15 cellular contexts compared by ENCODE assay signal in the genomic region with DNA sequence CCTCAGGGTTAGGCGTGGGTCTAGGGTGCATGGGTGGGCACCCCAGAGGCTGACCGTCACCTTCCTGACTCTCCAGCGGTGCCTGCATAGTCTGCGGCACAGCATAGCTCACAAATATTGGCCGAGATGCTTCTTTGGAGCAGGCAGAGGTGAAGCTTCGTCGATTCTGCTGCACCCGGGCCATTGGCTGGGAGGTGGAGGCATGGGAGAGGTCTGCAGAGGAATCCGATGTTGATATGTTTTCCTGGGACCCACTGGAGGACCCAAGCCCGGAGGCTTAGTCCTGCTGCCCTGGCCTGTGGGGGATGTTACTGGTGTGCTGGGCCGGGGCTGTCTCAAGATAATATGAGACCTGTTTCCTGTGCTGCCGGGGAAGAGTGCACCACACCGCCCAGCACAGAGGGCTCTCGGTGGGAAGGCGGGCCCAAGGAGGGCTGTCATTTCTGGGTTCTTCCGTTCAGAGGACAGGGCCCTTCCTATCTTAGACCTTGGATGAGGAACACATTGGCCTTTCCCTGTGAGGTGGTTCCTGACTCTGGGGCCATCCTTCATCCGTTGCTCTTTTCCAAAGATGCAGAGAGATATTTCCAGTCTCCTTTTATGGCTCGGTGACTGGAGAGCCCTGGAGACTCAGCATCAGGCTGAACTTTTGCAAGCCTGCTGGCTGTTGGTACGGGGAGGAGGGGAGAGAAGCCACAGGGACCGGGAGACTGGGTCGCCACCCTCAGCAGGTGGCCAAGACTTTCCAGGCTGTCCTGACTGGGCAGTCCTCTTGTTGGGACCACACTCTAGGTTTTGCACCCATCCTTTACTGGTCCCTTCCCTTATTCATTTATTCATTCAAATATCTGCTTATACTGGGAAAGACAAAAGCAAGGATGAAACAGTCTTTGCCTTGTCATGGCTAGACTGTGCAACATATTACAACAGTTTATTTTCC.
DNase-seq lines count a peak whose midpoint lies in the region; ATAC-seq, FAIRE-seq and TF ChIP-seq lines count a peak whose summit lies in the region.
"Had no signal": no experiment of that assay in that cellular context is flagged by ENCODE, and none has a peak within 500 bp of the region (broad histone marks: within the 10 kb centered on the region; RNA-seq: fewer than 3 reads in every experiment).

No MANE protein-coding gene starts in this region.

- H4K8ac ChIP-seq in H1 (ENCODE audit: extremely low read depth, insufficient read depth, low read length) = peak overlapping the region; percentile 69; the same call in 1 of the 2 replicates

- 0 out of 2 replicates have a peak overlapping the region, but pooled peaks have one; percentile 21 for H2BK5ac ChIP-seq in H1 (ENCODE audit: low read depth, low read length)

- no peak overlapping the region for H4K91ac ChIP-seq in H1 (replicated peaks; ENCODE audit: insufficient read length, low read length)

- H3K9me3 ChIP-seq in heart left ventricle = no peaks in the 10 kb centered on the region
- no peaks in the 10 kb centered on the region for H3K9me3 ChIP-seq in H1 (ENCODE audit: insufficient read depth in 2 of 2, low read depth in 1 of 2, low read length in 1 of 2)
- no peaks in the 10 kb centered on the region for H3K9me3 ChIP-seq in upper lobe of right lung
- H3K9me3 ChIP-seq in aorta (ENCODE audit: control insufficient read depth, low read length) = no peaks in the 10 kb centered on the region

- no peak overlapping the region for H4K5ac ChIP-seq in H1 (ENCODE audit: insufficient read length, low read depth, low read length)

- DNase-seq in heart left ventricle = peak in 2 of 5 donors; percentile 18 to 30
- no peak for DNase-seq in left cardiac atrium
- DNase-seq in H1 (ENCODE audit: low read depth in 1 of 2, low spot score in 2 of 2) = no peak
- DNase-seq in left lobe of liver (ENCODE audit: low spot score) = no peak
- no peak for DNase-seq in upper lobe of right lung
- no peak for DNase-seq in aorta
- no peak for DNase-seq in frontal cortex (ENCODE audit: low spot score in 2 of 2)
- no peak for DNase-seq in type B pancreatic cell (ENCODE audit: extremely low spot score, unreplicated experiment)
- DNase-seq: CD4-positive, CD25-positive, alpha-beta regulatory T cell; GF-D8; MV-4-11; NCI-H1417 treated with DMSO at 0.1 percent for 48 hours; NCI-H2029 treated with DMSO at 0.1 percent for 48 hours; NCI-H510A treated with DMSO at 0.1 percent for 48 hours had no signal

- H2AK5ac ChIP-seq in H1 (ENCODE audit: low read depth, low read length) = no peak overlapping the region

- H3K27ac Mint-ChIP-seq in type B pancreatic cell = no peak overlapping the region
- H3K27ac Mint-ChIP-seq: CD4-positive, CD25-positive, alpha-beta regulatory T cell had no signal

- TF ChIP-seq CTCF in heart left ventricle (IDR thresholded peaks at IDR 0.05) (no peak), H1 (IDR thresholded peaks at IDR 0.05; ENCODE audit: control extremely low read depth in 1 of 3, insufficient read depth in 1 of 3, low read depth in 1 of 3, low read length in 3 of 3) (no peak), upper lobe of right lung (IDR thresholded peaks at IDR 0.05) (no peak), type B pancreatic cell (conservative IDR thresholded peaks at IDR 0.05) (no peak)

- no peak overlapping the region for H3K4ac ChIP-seq in H1 (replicated peaks; ENCODE audit: insufficient read length, low read depth, low read length)

- H2BK15ac ChIP-seq in H1 (ENCODE audit: low read length) = no peak overlapping the region

- no peaks in the 10 kb centered on the region for H3K36me3 Mint-ChIP-seq in type B pancreatic cell
- H3K36me3 Mint-ChIP-seq: CD4-positive, CD25-positive, alpha-beta regulatory T cell had no signal

- WGBS in heart left ventricle, 4 donors = 55 to 63% (median 59%) methylated on average over 18 to 21 of the region's 21 CpGs
- WGBS in H1 (ENCODE audit: extremely low coverage in 1 of 2, insufficient coverage in 1 of 2, insufficient read length in 1 of 2, insufficient replicate concordance in 2 of 2, low coverage in 1 of 2, low lambda C conversion rate in 2 of 2, missing lambda C conversion rate in 1 of 2), 2 experiments = 87% methylated on average over 21 of the region's 21 CpGs; no CpG with 5 or more reads in 1 of the 2 experiments
- 93 to 94% methylated on average over 21 of the region's 21 CpGs for WGBS in aorta, 2 donors

- H3K9ac ChIP-seq in H1 (replicated peaks in 1 of 4; ENCODE audit: extremely low read depth in 1 of 4, low read depth in 3 of 4, low read length in 3 of 4) = no peak overlapping the region

- no peak overlapping the region for H2BK20ac ChIP-seq in H1 (ENCODE audit: low read length)

- peaks cover 18% of the 10 kb centered on the region for H3K27me3 Mint-ChIP-seq in type B pancreatic cell
- H3K27me3 Mint-ChIP-seq: CD4-positive, CD25-positive, alpha-beta regulatory T cell had no signal

- no peak overlapping the region for H3K4me3 ChIP-seq in heart left ventricle
- no peak overlapping the region for H3K4me3 ChIP-seq in H1 (ENCODE audit: extremely low read depth in 1 of 4, insufficient read depth in 2 of 4, low read depth in 3 of 4, low read length in 4 of 4)
- no peak overlapping the region for H3K4me3 ChIP-seq in upper lobe of right lung
- no peak overlapping the region for H3K4me3 ChIP-seq in aorta (ENCODE audit: low read length in 2 of 2)

- H3K79me2 ChIP-seq in H1 (ENCODE audit: control insufficient read depth in 1 of 2, insufficient read depth in 2 of 2, low read length in 2 of 2) = no peaks in the 10 kb centered on the region

- H3K27ac ChIP-seq in heart left ventricle (peak overlapping the region in 10 of 12 donors; percentile 20 to 92 (median 83)), H1 (ENCODE audit: low read depth, low read length) (no peak overlapping the region), upper lobe of right lung (peak overlapping the region; percentile 26), aorta (ENCODE audit: low read depth in 1 of 2, low read length in 2 of 2) (no peak overlapping the region)

- H3K4me1 ChIP-seq in heart left ventricle (peaks cover 21 to 100% (median 87%) of the 10 kb centered on the region in 12 donors), H1 (replicated peaks in 1 of 4; ENCODE audit: control insufficient read depth in 3 of 4, insufficient read depth in 4 of 4, low read length in 3 of 4) (peaks cover 0 to 1% (median 0%) of the 10 kb centered on the region in 4 experiments; a peak in 1 of 7 replicates), upper lobe of right lung (peaks cover 29% of the 10 kb centered on the region), aorta (ENCODE audit: control insufficient read depth in 1 of 2, insufficient read depth in 2 of 2, low read length in 2 of 2) (no peaks in the 10 kb centered on the region)

- H3K56ac ChIP-seq in H1 (replicated peaks; ENCODE audit: insufficient read length, low read depth, low read length) = no peak overlapping the region

- H3K14ac ChIP-seq in H1 (ENCODE audit: insufficient read length) = no peak overlapping the region

- POLR2A ChIA-PET in H1 (lab: Charles Lee; ENCODE audit: partially characterized antibody) = interaction anchor here (1.1 kb wide), 1 partner anchor 41 kb away, joined by 3 read pairs; no protein-coding TSS in a partner anchor

- peaks cover 2% of the 10 kb centered on the region; the same call in 1 of the 2 replicates for H3K79me1 ChIP-seq in H1 (ENCODE audit: low read depth, low read length)

- no peak overlapping the region for H2AFZ ChIP-seq in H1 (ENCODE audit: low read length)

- H3K4me3 Mint-ChIP-seq in type B pancreatic cell = no peak overlapping the region
- H3K4me3 Mint-ChIP-seq: CD4-positive, CD25-positive, alpha-beta regulatory T cell had no signal

- H3K36me3 ChIP-seq in heart left ventricle (peaks cover 0 to 7% (median 0%) of the 10 kb centered on the region in 9 donors), H1 (ENCODE audit: control insufficient read depth in 2 of 4, insufficient read depth in 4 of 4, low read length in 3 of 4) (no peaks in the 10 kb centered on the region), upper lobe of right lung (no peaks in the 10 kb centered on the region), aorta (ENCODE audit: control insufficient read depth in 1 of 2, insufficient read depth in 2 of 2, low read length in 1 of 2) (no peaks in the 10 kb centered on the region)

- no peaks in the 10 kb centered on the region for H3K23me2 ChIP-seq in H1 (ENCODE audit: low read depth, low read length)

- H4K20me1 ChIP-seq in H1 (replicated peaks in 1 of 2; ENCODE audit: control insufficient read depth in 1 of 2, insufficient read depth in 2 of 2, low read length in 2 of 2) = peaks cover 0 to 6% of the 10 kb centered on the region in 2 experiments

- peak in 1 of 4 donors; percentile 2 for ATAC-seq in heart left ventricle
- no peak for ATAC-seq in left cardiac atrium
- peak; percentile 28 for ATAC-seq in left lobe of liver
- ATAC-seq in upper lobe of right lung = peak; percentile 7
- ATAC-seq in aorta (ENCODE audit: low FRiP score) = no peak

- no peak overlapping the region for H2BK120ac ChIP-seq in H1 (replicated peaks; ENCODE audit: low read depth, low read length)

- no peak for TF ChIP-seq POLR2A in heart left ventricle (IDR thresholded peaks at IDR 0.05)
- no peak for TF ChIP-seq POLR2A in H1 (IDR thresholded peaks at IDR 0.05; ENCODE audit: control extremely low read depth in 1 of 2, low read depth in 2 of 2, low read length in 2 of 2)

- no peak for TF ChIP-seq EP300 in H1 (IDR thresholded peaks at IDR 0.05; ENCODE audit: borderline replicate concordance in 1 of 2, low read depth in 2 of 2, low read length in 2 of 2)

- H3K18ac ChIP-seq in H1 (ENCODE audit: extremely low read depth, low read length) = no peak overlapping the region

- H3K9me3 Mint-ChIP-seq in type B pancreatic cell = no peaks in the 10 kb centered on the region
- H3K9me3 Mint-ChIP-seq: CD4-positive, CD25-positive, alpha-beta regulatory T cell had no signal

- no peak overlapping the region for H3K4me2 ChIP-seq in H1 (ENCODE audit: insufficient read depth in 1 of 2, low read depth in 2 of 2, low read length in 2 of 2)

- no peak overlapping the region for H2BK12ac ChIP-seq in H1 (ENCODE audit: low read depth, low read length)

- H3K4me1 Mint-ChIP-seq in type B pancreatic cell (ENCODE audit: unreplicated experiment) = peaks cover 23% of the 10 kb centered on the region
- H3K4me1 Mint-ChIP-seq: CD4-positive, CD25-positive, alpha-beta regulatory T cell had no signal

- no peak for FAIRE-seq in H1 (lab: Jason Lieb, UNC)
- no peak for FAIRE-seq in frontal cortex (lab: Jason Lieb, UNC)
- FAIRE-seq: RCC 7860 had no signal

- intact Hi-C loops in heart left ventricle (cut with DNase I) = no loop called here
- intact Hi-C loops in left cardiac atrium (cut with DNase I) = no loop called here
- intact Hi-C loops in upper lobe of right lung (cut with DNase I) = no loop called here
- intact Hi-C loops in aorta (cut with DNase I) = no loop called here

- CTCF ChIA-PET in H1 (lab: Charles Lee; ENCODE audit: partially characterized antibody) = interaction anchor here (0.7 to 12.3 kb wide), 8 partner anchors 14 to 308 kb away, joined by 3 to 110 read pairs (median 4); no protein-coding TSS in a partner anchor

- no peak for TF ChIP-seq RAD21 in H1 (IDR thresholded peaks at IDR 0.05 in 1 of 2, conservative IDR thresholded peaks at IDR 0.05 in 1 of 2; ENCODE audit: low read depth in 2 of 2, low read length in 2 of 2)

- H3K27me3 ChIP-seq in heart left ventricle (no peaks in the 10 kb centered on the region), H1 (replicated peaks in 1 of 4; ENCODE audit: control insufficient read depth in 3 of 4, extremely low read depth in 1 of 4, insufficient read depth in 3 of 4, low read length in 3 of 4) (no peaks in the 10 kb centered on the region), upper lobe of right lung (no peaks in the 10 kb centered on the region), aorta (ENCODE audit: control insufficient read depth in 1 of 2, insufficient read depth in 2 of 2, low read length in 1 of 2) (no peaks in the 10 kb centered on the region)

- no peak overlapping the region for H3K23ac ChIP-seq in H1 (ENCODE audit: insufficient read length)

Comparison
In these comparisons a context has a peak if more than half of its experiments do, and no peak if none do; other contexts are left out.
1. ATAC-seq: peak in left lobe of liver (single experiment) and upper lobe of right lung (single experiment); none in left cardiac atrium (0 of 2) and aorta (single experiment).
2. H3K27ac ChIP-seq: peak in heart left ventricle (10 of 12) and upper lobe of right lung (single experiment); none in H1 (single experiment) and aorta (0 of 2).